ENCODE assay signal across 1 cellular context in genomic region chr6:158631678-158632537, GRCh38.
A peak's percentile ranks its signal among the peaks of the same experiment; 100 is the strongest.
TF ChIP-seq lines count a peak whose summit lies in the region.

No MANE protein-coding gene starts in this region.

TF ChIP-seq in liver, 16 proteins besides CTCF, POLR2A, EP300 and RAD21 (continued from another document):
- no peak for TF ChIP-seq MAX (IDR thresholded peaks at IDR 0.05)
- no peak for TF ChIP-seq ATF3 (IDR thresholded peaks at IDR 0.05)
- TF ChIP-seq FOXA2 (IDR thresholded peaks at IDR 0.05): no peak
- TF ChIP-seq HNF4A (conservative IDR thresholded peaks at IDR 0.05): peak; percentile 51 to 71
TF ChIP-seq in liver: peak in this region for 8.
